Comparison of ENCODE assay signal across 25 cellular contexts in the genomic region with DNA sequence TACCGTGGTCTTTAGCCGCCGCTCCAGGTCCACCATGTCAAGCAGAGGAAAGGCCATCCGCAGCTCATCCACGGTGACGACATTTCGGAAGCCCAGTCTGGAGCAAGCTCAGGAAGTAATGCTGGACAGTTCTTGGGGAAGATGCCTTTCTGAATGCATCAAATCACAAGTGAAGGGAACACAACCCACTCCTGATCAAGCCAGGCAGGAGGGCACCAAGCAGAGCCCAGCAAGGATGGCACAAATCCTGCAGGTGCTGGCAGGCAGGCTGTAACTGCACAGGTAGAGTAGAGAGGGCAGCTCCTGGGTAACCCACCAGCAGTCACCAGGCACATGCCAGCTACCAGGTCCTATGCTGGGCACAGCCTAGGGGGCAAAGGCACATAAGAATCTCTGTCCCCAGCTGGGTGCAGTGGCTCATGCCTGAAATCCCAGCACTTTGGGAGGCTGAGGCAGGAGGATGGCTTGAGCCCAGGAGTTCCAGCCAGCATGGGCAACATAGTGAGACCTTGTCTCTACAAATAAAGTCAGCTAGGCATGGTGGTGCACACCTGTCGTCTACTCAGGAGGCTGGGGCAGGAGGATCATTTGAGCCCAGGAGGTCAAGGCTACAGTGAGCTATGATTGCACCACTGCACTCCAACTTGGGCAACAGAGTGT. TPM values are rescaled to one million over a fixed set of nuclear protein-coding genes. Genes with fewer than 3 reads are reported as not detected.
DNase-seq lines count a peak whose midpoint lies in the region; ATAC-seq, FAIRE-seq and TF ChIP-seq lines count a peak whose summit lies in the region.
"Had no signal": no experiment of that assay in that cellular context is flagged by ENCODE, and none has a peak within 500 bp of the region (broad histone marks: within the 10 kb centered on the region; RNA-seq: fewer than 3 reads in every experiment).

No MANE protein-coding gene starts in this region.

- no peaks in the 10 kb centered on the region for H3K79me2 ChIP-seq in DND-41 (ENCODE audit: insufficient read depth, low read length)

- TF ChIP-seq POLR2A in spleen (IDR thresholded peaks at IDR 0.05): no peak

- 86 to 95% (median 94%) methylated on average over 7 to 8 of the region's 8 CpGs for WGBS in spleen, 5 donors

- no peaks in the 10 kb centered on the region for H3K36me3 ChIP-seq in DND-41 (ENCODE audit: insufficient read depth, low read length)
- peaks cover 3 to 85% (median 57%) of the 10 kb centered on the region in 6 donors for H3K36me3 ChIP-seq in spleen

- H3K4me3 Mint-ChIP-seq in activated T-cell treated with anti-CD3 and anti-CD28 coated beads, Interleukin-2, amount 50 U/mL, for 24 hours: no peak overlapping the region
- H3K4me3 Mint-ChIP-seq in activated T-cell treated with anti-CD3 and anti-CD28 coated beads, Interleukin-2, amount 50 U/mL, for 72 hours: no peak overlapping the region
- no peak overlapping the region for H3K4me3 Mint-ChIP-seq in chondrocyte (ENCODE audit: unreplicated experiment)
- H3K4me3 Mint-ChIP-seq: CD14-positive monocyte; CD4-positive, alpha-beta T cell; CD8-positive, alpha-beta memory T cell; HFFc6 had no signal

- no peaks in the 10 kb centered on the region for H3K27me3 Mint-ChIP-seq in activated T-cell treated with anti-CD3 and anti-CD28 coated beads, Interleukin-2, amount 50 U/mL, for 24 hours
- no peaks in the 10 kb centered on the region for H3K27me3 Mint-ChIP-seq in activated T-cell treated with anti-CD3 and anti-CD28 coated beads, Interleukin-2, amount 50 U/mL, for 72 hours (ENCODE audit: low read depth)
- H3K27me3 Mint-ChIP-seq in chondrocyte (ENCODE audit: low read depth): no peaks in the 10 kb centered on the region
- H3K27me3 Mint-ChIP-seq: CD4-positive, alpha-beta T cell; CD8-positive, alpha-beta memory T cell had no signal

- H3K9me3 ChIP-seq in DND-41 (ENCODE audit: insufficient read depth, low read length, severe bottlenecking) (no peaks in the 10 kb centered on the region), spleen (no peaks in the 10 kb centered on the region)
- H3K9me3 ChIP-seq: A549; BE2C; BLaER1 treated with 17β-estradiol and CSF1 and Interleukin-3, amounts not matched to agents 10 nM and 100 nM; HAP-1 had no signal

- peaks cover 84% of the 10 kb centered on the region for H3K36me3 Mint-ChIP-seq in activated T-cell treated with anti-CD3 and anti-CD28 coated beads, Interleukin-2, amount 50 U/mL, for 24 hours (ENCODE audit: low read depth)
- peaks cover 5 to 11% of the 10 kb centered on the region in 2 donors for H3K36me3 Mint-ChIP-seq in activated T-cell treated with anti-CD3 and anti-CD28 coated beads, Interleukin-2, amount 50 U/mL, for 72 hours (ENCODE audit: insufficient read depth in 2 of 2)
- peaks cover 15% of the 10 kb centered on the region for H3K36me3 Mint-ChIP-seq in chondrocyte (ENCODE audit: low read depth)

- H3K27ac Mint-ChIP-seq in activated T-cell treated with anti-CD3 and anti-CD28 coated beads, Interleukin-2, amount 50 U/mL, for 24 hours: peak overlapping the region; percentile 18
- no peak overlapping the region for H3K27ac Mint-ChIP-seq in activated T-cell treated with anti-CD3 and anti-CD28 coated beads, Interleukin-2, amount 50 U/mL, for 72 hours
- no peak overlapping the region for H3K27ac Mint-ChIP-seq in chondrocyte (ENCODE audit: unreplicated experiment)
- H3K27ac Mint-ChIP-seq: CD4-positive, alpha-beta T cell; HFFc6 had no signal

- H3K4me3 ChIP-seq in DND-41 (ENCODE audit: low read depth in 1 of 2, low read length in 2 of 2): no peak overlapping the region
- no peak overlapping the region for H3K4me3 ChIP-seq in spleen
- H3K4me3 ChIP-seq: A549; BLaER1 treated with 17β-estradiol and CSF1 and Interleukin-3, amounts not matched to agents 10 nM and 100 nM; HAP-1 had no signal

- H3K4me1 ChIP-seq in DND-41 (ENCODE audit: insufficient read depth, low read length) (no peaks in the 10 kb centered on the region), spleen (peaks cover 0 to 9% (median 0%) of the 10 kb centered on the region in 6 donors)
- H3K4me1 ChIP-seq: A549, BE2C, HAP-1 had no signal

- H2AFZ ChIP-seq in DND-41 (ENCODE audit: low read depth, low read length): no peak overlapping the region

- intact Hi-C loops in spleen (cut with DNase I; ENCODE audit: low total_unique reads): no loop called here

- FAIRE-seq in RCC 7860 (lab: Jason Lieb, UNC): no peak
- FAIRE-seq: A549, D721Med, G401.6, GM12892, H54 had no signal

- no peak overlapping the region for H3K4me2 ChIP-seq in DND-41 (ENCODE audit: insufficient read depth, low read length)
- H3K4me2 ChIP-seq: A549 had no signal

- peaks cover 11% of the 10 kb centered on the region for H3K27me3 ChIP-seq in DND-41 (ENCODE audit: insufficient read depth, low read length, poor library complexity)
- H3K27me3 ChIP-seq in spleen (replicated peaks in 1 of 7): no peaks in the 10 kb centered on the region
- H3K27me3 ChIP-seq: BE2C; BLaER1 treated with 17β-estradiol and CSF1 and Interleukin-3, amounts not matched to agents 10 nM and 100 nM had no signal

- no peaks in the 10 kb centered on the region for H3K9me3 Mint-ChIP-seq in activated T-cell treated with anti-CD3 and anti-CD28 coated beads, Interleukin-2, amount 50 U/mL, for 24 hours
- no peaks in the 10 kb centered on the region for H3K9me3 Mint-ChIP-seq in activated T-cell treated with anti-CD3 and anti-CD28 coated beads, Interleukin-2, amount 50 U/mL, for 72 hours
- H3K9me3 Mint-ChIP-seq in chondrocyte (ENCODE audit: low read depth): no peaks in the 10 kb centered on the region
- H3K9me3 Mint-ChIP-seq: CD14-positive monocyte; CD4-positive, alpha-beta T cell; CD8-positive, alpha-beta memory T cell; HFFc6 had no signal

- no peak for DNase-seq in activated T-cell treated with anti-CD3 and anti-CD28 coated beads, Interleukin-2, amount 50 U/mL, for 24 hours
- no peak for DNase-seq in activated T-cell treated with anti-CD3 and anti-CD28 coated beads, Interleukin-2, amount 50 U/mL, for 72 hours
- DNase-seq in DND-41: no peak
- DNase-seq in chondrocyte (ENCODE audit: low spot score): peak; percentile 55
- DNase-seq in spleen: peak; percentile 40
- DNase-seq in NCI-H1105 treated with DMSO at 0.1 percent for 48 hours (lab: John Stamatoyannopoulos, UW): no peak
- DNase-seq in RCC 7860 (ENCODE audit: low spot score): no peak
- DNase-seq: 8988T; ACHN; AML-193; BE2C; CD4-positive, alpha-beta T cell; CD8-positive, alpha-beta memory T cell; DMS 273 treated with DMSO at 0.1 percent for 48 hours; DMS79 treated with DMSO at 0.1 percent for 48 hours; GOT3; HFFc6 had no signal

- no peak overlapping the region for H3K9ac ChIP-seq in DND-41 (ENCODE audit: low read depth, low read length)
- H3K9ac ChIP-seq: BLaER1 treated with 17β-estradiol and CSF1 and Interleukin-3, amounts not matched to agents 10 nM and 100 nM had no signal

- no peak overlapping the region for H3K27ac ChIP-seq in DND-41 (ENCODE audit: low read length)
- no peak overlapping the region for H3K27ac ChIP-seq in spleen
- H3K27ac ChIP-seq: A549 had no signal

- no peak for ATAC-seq in activated T-cell treated with anti-CD3 and anti-CD28 coated beads, Interleukin-2, amount 50 U/mL, for 72 hours (replicated peaks in 1 of 2)
- ATAC-seq in DND-41 (ENCODE audit: insufficient read depth, low read depth): 0 out of 3 replicates have a peak, but pooled peaks have one; percentile 17
- ATAC-seq: A549 had no signal

- no peak for TF ChIP-seq CTCF in DND-41 (IDR thresholded peaks at IDR 0.05; ENCODE audit: borderline replicate concordance, extremely low read depth, low read length, poor library complexity, severe bottlenecking)
- TF ChIP-seq CTCF in chondrocyte (IDR thresholded peaks at IDR 0.05): no peak
- no peak for TF ChIP-seq CTCF in spleen (IDR thresholded peaks at IDR 0.05 in 8 of 11, conservative IDR thresholded peaks at IDR 0.05 in 3 of 11)

- H3K4me1 Mint-ChIP-seq in activated T-cell treated with anti-CD3 and anti-CD28 coated beads, Interleukin-2, amount 50 U/mL, for 24 hours (ENCODE audit: low read depth): no peaks in the 10 kb centered on the region
- H3K4me1 Mint-ChIP-seq in activated T-cell treated with anti-CD3 and anti-CD28 coated beads, Interleukin-2, amount 50 U/mL, for 72 hours (ENCODE audit: low read depth): no peaks in the 10 kb centered on the region
- no peaks in the 10 kb centered on the region for H3K4me1 Mint-ChIP-seq in chondrocyte (ENCODE audit: low read depth)
- H3K4me1 Mint-ChIP-seq: CD8-positive, alpha-beta memory T cell had no signal

- H4K20me1 ChIP-seq in DND-41 (ENCODE audit: insufficient read depth, low read length): no peaks in the 10 kb centered on the region; the same call in 1 of the 2 replicates

RNA-seq across cellular contexts. Expression of a gene that starts 13.9 kb away (rescaled TPM):
- total RNA-seq in activated T-cell treated with anti-CD3 and anti-CD28 coated beads, Interleukin-2, amount 50 U/mL, for 72 hours: 10 to 100 TPM; 23.5 to 26.1 TPM
- 22.3 to 31.5 TPM (median 30.8 TPM) in 3 replicates for total RNA-seq in chondrocyte
- total RNA-seq in spleen: 10 to 100 TPM; 27.9 to 40.8 (median 31.6) TPM
- 10 to 100 TPM; 25.4 to 47.6 (median 33.0) TPM for polyA plus RNA-seq in spleen

RNA-seq across cellular contexts. Expression of a gene that starts 24.0 kb away (rescaled TPM):
- total RNA-seq in activated T-cell treated with anti-CD3 and anti-CD28 coated beads, Interleukin-2, amount 50 U/mL, for 72 hours: under 1 TPM; 0.07 TPM
- total RNA-seq in chondrocyte (0.36 to 0.87 TPM (median 0.59 TPM) in 3 replicates), spleen (1 to 10 TPM in 3 of 7 donors, under 1 TPM in 4; 0.72 to 3.6 (median 0.98) TPM)
- under 1 TPM; 0.03 to 0.19 (median 0.15) TPM for polyA plus RNA-seq in spleen
- polyA plus RNA-seq: CD8-positive, alpha-beta memory T cell had no signal

Comparison
In these comparisons a context has a peak if more than half of its experiments do, and no peak if none do; other contexts are left out.
1. DNase-seq: peak in chondrocyte (single experiment) and spleen (single experiment); none in activated T-cell treated with anti-CD3 and anti-CD28 coated beads, Interleukin-2, amount 50 U/mL, for 24 hours (single experiment), activated T-cell treated with anti-CD3 and anti-CD28 coated beads, Interleukin-2, amount 50 U/mL, for 72 hours (0 of 2), DND-41 (single experiment), NCI-H1105 treated with DMSO at 0.1 percent for 48 hours (single experiment) and RCC 7860 (single experiment).